28 cellular contexts compared by ENCODE assay signal in the genomic region with DNA sequence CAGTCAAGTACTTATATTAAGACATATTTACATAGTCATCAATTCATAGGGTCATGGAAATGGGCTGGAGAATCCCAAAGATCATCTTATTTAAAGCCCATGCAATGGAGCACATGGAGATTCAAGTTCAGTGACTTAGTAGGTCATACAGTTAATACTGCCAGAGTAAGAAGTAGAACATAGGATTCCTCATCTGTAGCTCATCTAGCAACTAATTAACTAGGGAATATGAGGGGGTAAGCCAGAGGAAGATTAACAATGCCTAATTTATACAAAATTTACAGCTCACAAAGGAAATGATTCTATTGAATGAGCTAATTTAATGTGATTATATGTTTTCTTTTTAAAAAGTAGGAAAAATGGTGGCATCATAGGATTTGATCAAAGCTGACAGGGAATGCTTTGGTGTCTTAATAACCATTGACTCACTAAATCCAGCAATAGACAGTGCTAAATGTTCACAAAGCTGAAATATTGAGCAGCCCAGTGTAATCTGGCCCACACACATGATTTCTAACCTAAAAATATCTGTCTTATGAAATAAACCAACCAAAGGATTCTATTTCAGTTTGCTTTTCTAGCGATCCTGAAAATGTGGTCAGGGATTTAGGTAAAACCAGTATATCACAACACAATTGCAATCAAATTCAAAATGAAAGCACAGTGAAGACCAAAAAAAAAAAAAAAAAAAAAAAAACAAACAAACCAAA. TPM values are rescaled to one million over a fixed set of nuclear protein-coding genes. Genes with fewer than 3 reads are reported as not detected.
"Had no signal": no experiment of that assay in that cellular context is flagged by ENCODE, and none has a peak within 500 bp of the region (broad histone marks: within the 10 kb centered on the region; RNA-seq: fewer than 3 reads in every experiment).

No MANE protein-coding gene starts in this region.

- H2AFZ ChIP-seq: PC-9 had no signal

- H3K4me1 ChIP-seq: breast epithelium had no signal

- ATAC-seq: activated T-cell treated with anti-CD3 and anti-CD28 coated beads, Interleukin-2, amount 50 U/mL, for 4 hours; activated T-helper 17 cell treated with anti-CD3 and anti-CD28 coated beads, Interleukin-2, amount 50 U/mL, for 72 hours; T-cell had no signal

- H3K36me3 Mint-ChIP-seq: activated CD4-positive, alpha-beta memory T cell treated with anti-CD3 and anti-CD28 coated beads for 36 hours; activated naive CD8-positive, alpha-beta T cell; T-cell had no signal

- H3K27me3 ChIP-seq: breast epithelium had no signal

- DNase-seq: activated CD4-positive, alpha-beta memory T cell treated with anti-CD3 and anti-CD28 coated beads for 36 hours; activated CD4-positive, alpha-beta T cell treated with anti-CD3 and anti-CD28 coated beads, Interleukin-2, amount 10 ng/mL, durations not matched to agents 7 days and 5 days; activated CD4-positive, CD25-positive, alpha-beta regulatory T cell; activated CD8-positive, alpha-beta memory T cell treated with anti-CD3 and anti-CD28 coated beads for 24 hours; activated gamma-delta T cell; activated naive CD4-positive, alpha-beta T cell treated with anti-CD3 and anti-CD28 coated beads for 36 hours; activated T-cell treated with anti-CD3 and anti-CD28 coated beads, Interleukin-2, amount 50 U/mL, for 4 hours; caudate nucleus; KG1; NCI-H1092 treated with DMSO at 0.1 percent for 48 hours; NCI-H1417 treated with DMSO at 0.1 percent for 48 hours; NCI-H1694; NCI-H2029; NCI-H2107; NCI-H446; NCI-H524; PC-9; T-cell; T-helper 2 cell; T1000 had no signal

- H3K9me3 ChIP-seq: breast epithelium had no signal

- H3K4me3 Mint-ChIP-seq: activated CD4-positive, alpha-beta memory T cell treated with anti-CD3 and anti-CD28 coated beads for 36 hours; activated CD4-positive, alpha-beta T cell treated with anti-CD3 and anti-CD28 coated beads, Interleukin-2, amount 10 ng/mL, durations not matched to agents 7 days and 5 days; activated naive CD4-positive, alpha-beta T cell treated with anti-CD3 and anti-CD28 coated beads for 36 hours; activated naive CD8-positive, alpha-beta T cell; activated T-cell treated with anti-CD3 and anti-CD28 coated beads, Interleukin-2, amount 50 U/mL, for 4 hours; activated T-helper 17 cell treated with anti-CD3 and anti-CD28 coated beads, Interleukin-2, amount 50 U/mL, for 72 hours; IgD-negative memory B cell; T-cell had no signal

- H3K9me3 Mint-ChIP-seq: activated CD4-positive, alpha-beta memory T cell treated with anti-CD3 and anti-CD28 coated beads for 36 hours; activated CD4-positive, alpha-beta T cell treated with anti-CD3 and anti-CD28 coated beads, Interleukin-2, amount 10 ng/mL, durations not matched to agents 7 days and 5 days; activated naive CD4-positive, alpha-beta T cell treated with anti-CD3 and anti-CD28 coated beads for 36 hours; activated T-cell treated with anti-CD3 and anti-CD28 coated beads, Interleukin-2, amount 50 U/mL, for 4 hours; activated T-helper 17 cell treated with anti-CD3 and anti-CD28 coated beads, Interleukin-2, amount 50 U/mL, for 72 hours; IgD-negative memory B cell; T-cell had no signal

- H3K36me3 ChIP-seq: breast epithelium had no signal

- H3K4me1 Mint-ChIP-seq: activated CD4-positive, alpha-beta T cell treated with anti-CD3 and anti-CD28 coated beads, Interleukin-2, amount 10 ng/mL, durations not matched to agents 7 days and 5 days; activated T-helper 17 cell treated with anti-CD3 and anti-CD28 coated beads, Interleukin-2, amount 50 U/mL, for 72 hours; IgD-negative memory B cell; T-cell had no signal

- H3K27ac Mint-ChIP-seq: activated CD4-positive, alpha-beta memory T cell treated with anti-CD3 and anti-CD28 coated beads for 36 hours; activated CD4-positive, alpha-beta T cell treated with anti-CD3 and anti-CD28 coated beads, Interleukin-2, amount 10 ng/mL, durations not matched to agents 7 days and 5 days; activated naive CD4-positive, alpha-beta T cell treated with anti-CD3 and anti-CD28 coated beads for 36 hours; activated naive CD8-positive, alpha-beta T cell; activated T-helper 17 cell treated with anti-CD3 and anti-CD28 coated beads, Interleukin-2, amount 50 U/mL, for 72 hours; IgD-negative memory B cell; T-cell had no signal

- H3K27ac ChIP-seq: breast epithelium, PC-9, SK-N-MC, VCaP had no signal

- H3K4me2 ChIP-seq: PC-9 had no signal

- H3K4me3 ChIP-seq: breast epithelium, PC-9, SK-N-MC had no signal

RNA-seq across cellular contexts. Expression of a gene that starts 53.3 kb away (rescaled TPM):
- total RNA-seq: activated CD4-positive, alpha-beta memory T cell treated with anti-CD3 and anti-CD28 coated beads for 36 hours; activated CD4-positive, alpha-beta T cell treated with anti-CD3 and anti-CD28 coated beads, Interleukin-2, amount 10 ng/mL, durations not matched to agents 7 days and 5 days; activated naive CD4-positive, alpha-beta T cell treated with anti-CD3 and anti-CD28 coated beads for 36 hours; activated T-cell treated with anti-CD3 and anti-CD28 coated beads, Interleukin-2, amount 50 U/mL, for 4 hours; LHCN-M2; RPMI7951 had no signal
